12 cellular contexts compared by ENCODE assay signal in the genomic region with DNA sequence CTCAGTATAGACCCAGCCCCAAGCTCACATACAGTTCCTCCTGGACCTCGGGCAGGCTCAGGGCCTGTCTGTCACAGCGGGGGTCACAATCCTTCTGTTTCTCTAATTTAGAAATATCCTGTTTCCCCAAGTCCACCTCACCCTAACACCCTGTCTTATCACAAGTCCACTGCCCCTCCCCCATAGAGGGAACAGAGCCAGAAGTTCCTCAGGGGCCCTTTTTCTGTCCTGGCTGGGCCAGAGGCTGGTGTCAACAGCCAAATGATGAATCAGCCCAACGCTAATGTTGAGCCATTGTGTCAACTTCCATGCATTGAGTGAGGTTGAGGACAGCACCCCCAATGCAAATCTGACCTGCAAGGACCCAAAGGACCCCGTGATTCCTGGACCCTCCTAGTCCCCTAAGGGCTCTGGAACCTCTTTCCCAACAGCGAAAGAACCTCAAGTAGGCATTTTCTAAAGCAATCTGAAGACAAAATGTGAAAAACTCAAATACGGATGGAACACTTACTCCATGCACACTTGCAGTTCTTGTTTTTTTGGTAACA. TPM values are rescaled to one million over a fixed set of nuclear protein-coding genes. Genes with fewer than 3 reads are reported as not detected.
A peak's percentile ranks its signal among the peaks of the same experiment; 100 is the strongest.
DNase-seq lines count a peak whose midpoint lies in the region; ATAC-seq and TF ChIP-seq lines count a peak whose summit lies in the region.
"Had no signal": no experiment of that assay in that cellular context is flagged by ENCODE, and none has a peak within 500 bp of the region (broad histone marks: within the 10 kb centered on the region; RNA-seq: fewer than 3 reads in every experiment).

No MANE protein-coding gene starts in this region.

- no peaks in the 10 kb centered on the region for H3K9me3 ChIP-seq in GM23248 (ENCODE audit: low read depth)
- no peaks in the 10 kb centered on the region for H3K9me3 ChIP-seq in psoas muscle
- H3K9me3 ChIP-seq in Karpas-422 (ENCODE audit: low read length), result no peaks in the 10 kb centered on the region

- no peak overlapping the region for H3K27ac Mint-ChIP-seq in activated naive CD4-positive, alpha-beta T cell treated with anti-CD3 and anti-CD28 coated beads, Interleukin-2, amount 10 ng/mL, durations not matched to agents 7 days and 5 days
- H3K27ac Mint-ChIP-seq: B cell had no signal

- intact Hi-C loops in psoas muscle (cut with DNase I), result no loop called here

- H3K4me2 ChIP-seq in GM23248 (ENCODE audit: unreplicated experiment) (peak overlapping the region; percentile 15), Karpas-422 (ENCODE audit: low read depth, low read length, poor library complexity, severe bottlenecking) (no peak overlapping the region)

- no peaks in the 10 kb centered on the region for H3K9me3 Mint-ChIP-seq in activated naive CD4-positive, alpha-beta T cell treated with anti-CD3 and anti-CD28 coated beads, Interleukin-2, amount 10 ng/mL, durations not matched to agents 7 days and 5 days

- H3K9ac ChIP-seq in GM23248, result no peak overlapping the region
- H3K9ac ChIP-seq in Karpas-422 (ENCODE audit: low read length), result no peak overlapping the region

- H3K4me1 Mint-ChIP-seq in activated naive CD4-positive, alpha-beta T cell treated with anti-CD3 and anti-CD28 coated beads, Interleukin-2, amount 10 ng/mL, durations not matched to agents 7 days and 5 days, result peaks cover 6% of the 10 kb centered on the region

- H3K27ac ChIP-seq in GM23248 (no peak overlapping the region), psoas muscle (peak overlapping the region; percentile 38), caudate nucleus (ENCODE audit: low read depth, low read length) (no peak overlapping the region), Karpas-422 (ENCODE audit: low read length) (no peak overlapping the region)
- H3K27ac ChIP-seq: WERI-Rb-1 had no signal

- H3K79me2 ChIP-seq in GM23248 (ENCODE audit: insufficient read depth), result no peaks in the 10 kb centered on the region
- H3K79me2 ChIP-seq in Karpas-422 (ENCODE audit: low read length), result no peaks in the 10 kb centered on the region

- H3K36me3 ChIP-seq in GM23248 (ENCODE audit: low read depth), result no peaks in the 10 kb centered on the region
- no peaks in the 10 kb centered on the region for H3K36me3 ChIP-seq in psoas muscle (ENCODE audit: insufficient read depth in 1 of 2, low read depth in 1 of 2)
- no peaks in the 10 kb centered on the region for H3K36me3 ChIP-seq in Karpas-422 (ENCODE audit: insufficient read depth, low read length)
- H3K36me3 ChIP-seq: WERI-Rb-1 had no signal

- H3K4me1 ChIP-seq in GM23248 (ENCODE audit: insufficient read depth), result peaks cover 31% of the 10 kb centered on the region
- peaks cover 16% of the 10 kb centered on the region for H3K4me1 ChIP-seq in psoas muscle
- H3K4me1 ChIP-seq in Karpas-422 (ENCODE audit: low read length), result no peaks in the 10 kb centered on the region

- H3K27me3 ChIP-seq in GM23248 (replicated peaks; ENCODE audit: insufficient read depth) (no peaks in the 10 kb centered on the region), psoas muscle (ENCODE audit: insufficient read depth in 3 of 3, low read length in 2 of 3) (no peaks in the 10 kb centered on the region), Karpas-422 (ENCODE audit: low read length) (no peaks in the 10 kb centered on the region)

- CTCF ChIA-PET in activated naive CD4-positive, alpha-beta T cell treated with anti-CD3 and anti-CD28 coated beads, Interleukin-2, amount 10 ng/mL, durations not matched to agents 7 days and 5 days (lab: Charles Lee), result interaction anchor here (0.6 kb wide), 1 partner anchor 10 kb away, joined by 3 read pairs; no protein-coding TSS in a partner anchor

- H3K9me2 ChIP-seq in GM23248 (ENCODE audit: insufficient read depth), result no peaks in the 10 kb centered on the region
- H3K9me2 ChIP-seq in Karpas-422 (replicated peaks; ENCODE audit: insufficient read depth, low read length), result no peaks in the 10 kb centered on the region

- H2AFZ ChIP-seq in GM23248 (no peak overlapping the region), Karpas-422 (ENCODE audit: low read length) (no peak overlapping the region)

- 0 out of 2 replicates have a peak, but pooled peaks cover 4% of the 10 kb centered on the region for H3F3A ChIP-seq in GM23248 (ENCODE audit: insufficient read depth)

- H3K36me3 Mint-ChIP-seq in activated naive CD4-positive, alpha-beta T cell treated with anti-CD3 and anti-CD28 coated beads, Interleukin-2, amount 10 ng/mL, durations not matched to agents 7 days and 5 days, result peaks cover 2% of the 10 kb centered on the region

- H3K4me3 ChIP-seq in GM23248 (no peak overlapping the region), psoas muscle (no peak overlapping the region), Karpas-422 (ENCODE audit: low read length) (no peak overlapping the region)

- 81 to 82% methylated on average over 6 of the region's 6 CpGs for WGBS in GM23248 (ENCODE audit: low coverage in 1 of 2, low lambda C conversion rate in 2 of 2, missing lambda C conversion rate in 2 of 2), 2 experiments
- WGBS in psoas muscle, 3 donors, result 64 to 71% (median 69%) methylated on average over 6 of the region's 6 CpGs

- ATAC-seq in psoas muscle (peak in 2 of 4 donors; percentile 46 to 53), HG02678 (IDR thresholded peaks at IDR 0.05; ENCODE audit: unreplicated experiment) (no peak)

- no peak overlapping the region for H3K4me3 Mint-ChIP-seq in activated naive CD4-positive, alpha-beta T cell treated with anti-CD3 and anti-CD28 coated beads, Interleukin-2, amount 10 ng/mL, durations not matched to agents 7 days and 5 days
- H3K4me3 Mint-ChIP-seq: B cell had no signal

- in situ Hi-C loops in GM23248 (cut with MboI), result no loop called here

- H4K20me1 ChIP-seq in GM23248 (ENCODE audit: insufficient read depth) (no peaks in the 10 kb centered on the region), Karpas-422 (ENCODE audit: insufficient read depth, low read depth, low read length) (no peaks in the 10 kb centered on the region)

- TF ChIP-seq CTCF in psoas muscle (IDR thresholded peaks at IDR 0.05), result no peak

- peaks cover 10% of the 10 kb centered on the region for H3K27me3 Mint-ChIP-seq in activated naive CD4-positive, alpha-beta T cell treated with anti-CD3 and anti-CD28 coated beads, Interleukin-2, amount 10 ng/mL, durations not matched to agents 7 days and 5 days
- H3K27me3 Mint-ChIP-seq: B cell had no signal

- DNase-seq in GM23248 (peak; percentile 43), SKM-1 (lab: John Stamatoyannopoulos, UW; ENCODE audit: unreplicated experiment) (peak; percentile 68), glomerular endothelial cell (ENCODE audit: extremely low read depth, low read depth, low spot score) (peak; percentile 75), psoas muscle (peak in 1 of 2 donors; percentile 53), caudate nucleus (lab: John Stamatoyannopoulos, UW) (no peak), Karpas-422 (no peak)
- DNase-seq in activated naive CD4-positive, alpha-beta T cell treated with anti-CD3 and anti-CD28 coated beads, Interleukin-2, amount 10 ng/mL, durations not matched to agents 7 days and 5 days, result no peak
- DNase-seq: NCI-H2107, occipital lobe, WERI-Rb-1 had no signal

RNA-seq across cellular contexts. Expression of gene PECAM1, which starts 58.6 kb away (rescaled TPM):
- total RNA-seq in GM23248 (2014; rRNA removed; shearing (Covaris generic)), result not detected in 2 replicates
- polyA plus RNA-seq in GM23248 (2016; fragmentation: Nextera tagmentation; extraction: Ambion mirVana) (0.06 and 0.11 TPM in 2 replicates), psoas muscle (10 to 100 TPM; 21.0 to 40.5 (median 29.6) TPM)
- total RNA-seq in glomerular endothelial cell (1,094 and 1,415 TPM in 2 replicates), psoas muscle (100 to 1,000 TPM in 2 of 4 donors, 10 to 100 TPM in 2; 71.9 to 117 (median 105) TPM)
- total RNA-seq in Karpas-422 (2014; rRNA removed; shearing (Covaris generic); ENCODE audit: low replicate concordance), result 1.9 and 7.9 TPM in 2 replicates

Comparison
In these comparisons a context has a peak if more than half of its experiments do, and no peak if none do; other contexts are left out.
1. DNase-seq: peak in GM23248 (single experiment), SKM-1 (single experiment) and glomerular endothelial cell (single experiment); none in caudate nucleus (0 of 61), Karpas-422 (single experiment) and activated naive CD4-positive, alpha-beta T cell treated with anti-CD3 and anti-CD28 coated beads, Interleukin-2, amount 10 ng/mL, durations not matched to agents 7 days and 5 days (single experiment).